Comparison of ENCODE assay signal across 9 cellular contexts in genomic region chr19:49513746-49514118, GRCh38. TPM values are rescaled to one million over a fixed set of nuclear protein-coding genes. Genes with fewer than 3 reads are reported as not detected.
DNase-seq lines count a peak whose midpoint lies in the region; ATAC-seq and TF ChIP-seq lines count a peak whose summit lies in the region.
"Had no signal": no experiment of that assay in that cellular context is flagged by ENCODE, and none has a peak within 500 bp of the region (broad histone marks: within the 10 kb centered on the region; RNA-seq: fewer than 3 reads in every experiment).

No MANE protein-coding gene starts in this region.

- ATAC-seq in GM18519 (IDR thresholded peaks at IDR 0.05; ENCODE audit: low FRiP score, unreplicated experiment) (no peak), GM19351 (IDR thresholded peaks at IDR 0.05; ENCODE audit: unreplicated experiment) (no peak)

- TF ChIP-seq CTCF in OCI-LY3 (IDR thresholded peaks at IDR 0.05; ENCODE audit: low read depth, low read length) (no peak), esophagus squamous epithelium (IDR thresholded peaks at IDR 0.05) (no peak), parathyroid adenoma (IDR thresholded peaks at IDR 0.05) (no peak)

- no peak for TF ChIP-seq POLR2A in esophagus squamous epithelium (IDR thresholded peaks at IDR 0.05)

- H3K27me3 ChIP-seq in OCI-LY3 (ENCODE audit: low read depth, low read length) (no peaks in the 10 kb centered on the region), esophagus squamous epithelium (no peaks in the 10 kb centered on the region), parathyroid adenoma (ENCODE audit: control insufficient read depth, insufficient read depth, low read length) (no peaks in the 10 kb centered on the region)
- H3K27me3 ChIP-seq: SJSA1 had no signal

- no peaks in the 10 kb centered on the region for H3K9me3 ChIP-seq in OCI-LY3 (ENCODE audit: insufficient read depth, low read length)
- H3K9me3 ChIP-seq in esophagus squamous epithelium = no peaks in the 10 kb centered on the region
- no peaks in the 10 kb centered on the region for H3K9me3 ChIP-seq in parathyroid adenoma (ENCODE audit: control insufficient read depth, low read length)
- H3K9me3 ChIP-seq: SJSA1 had no signal

- intact Hi-C loops in esophagus squamous epithelium (cut with DNase I) = no loop called here

- H4K20me1 ChIP-seq in OCI-LY3 (ENCODE audit: insufficient read depth, low read length) = no peaks in the 10 kb centered on the region

- no peaks in the 10 kb centered on the region for H3K79me2 ChIP-seq in OCI-LY3 (ENCODE audit: low read length)
- H3K79me2 ChIP-seq in parathyroid adenoma = no peaks in the 10 kb centered on the region

- peak overlapping the region; percentile 77 for H3K9ac ChIP-seq in OCI-LY3 (ENCODE audit: low read length)
- no peak overlapping the region for H3K9ac ChIP-seq in parathyroid adenoma

- H3K4me1 ChIP-seq in OCI-LY3 (ENCODE audit: low read length) = peaks cover 9% of the 10 kb centered on the region
- peaks cover 19 to 52% (median 20%) of the 10 kb centered on the region in 3 donors for H3K4me1 ChIP-seq in esophagus squamous epithelium
- H3K4me1 ChIP-seq in parathyroid adenoma = peaks cover 4% of the 10 kb centered on the region

- H3K4me3 ChIP-seq in OCI-LY3 (ENCODE audit: low read length) = peak overlapping the region; percentile 83
- H3K4me3 ChIP-seq in esophagus squamous epithelium = peak overlapping the region; percentile 59 to 79 (median 70)
- peak overlapping the region; percentile 71 for H3K4me3 ChIP-seq in parathyroid adenoma (ENCODE audit: low read depth, low read length)

- WGBS in esophagus squamous epithelium, 2 donors = 19 to 27% methylated on average over 4 to 5 of the region's 12 CpGs

- DNase-seq in D341Med (ENCODE audit: low spot score) = peak; percentile 42
- DNase-seq in esophagus squamous epithelium (lab: John Stamatoyannopoulos, UW) = no peak
- DNase-seq in NCI-H1930 (lab: John Stamatoyannopoulos, UW) = no peak
- no peak for DNase-seq in MV-4-11 (lab: John Stamatoyannopoulos, UW)

- H3K36me3 ChIP-seq in OCI-LY3 (replicated peaks; ENCODE audit: low read depth, low read length) = no peaks in the 10 kb centered on the region
- H3K36me3 ChIP-seq in esophagus squamous epithelium = peaks cover 0 to 13% (median 0%) of the 10 kb centered on the region in 3 donors
- H3K36me3 ChIP-seq in parathyroid adenoma (ENCODE audit: control insufficient read depth, insufficient read depth, low read length) = no peaks in the 10 kb centered on the region
- H3K36me3 ChIP-seq: SJSA1 had no signal

- H3K27ac ChIP-seq in OCI-LY3 (ENCODE audit: low read length) (no peak overlapping the region), esophagus squamous epithelium (peak overlapping the region in 3 of 4 donors; percentile 91 to 94 (median 92)), parathyroid adenoma (no peak overlapping the region)
- H3K27ac ChIP-seq: SJSA1 had no signal

- H2AFZ ChIP-seq in OCI-LY3 (ENCODE audit: low read depth, low read length) = no peak overlapping the region; the same call in 1 of the 2 replicates
- H2AFZ ChIP-seq in parathyroid adenoma = peak overlapping the region; percentile 87

- peak overlapping the region; percentile 83 for H3K4me2 ChIP-seq in OCI-LY3 (ENCODE audit: low read length)
- H3K4me2 ChIP-seq in parathyroid adenoma (ENCODE audit: low read length) = peak overlapping the region; percentile 84

RNA-seq across cellular contexts. Expression of gene FCGRT, which starts 1.3 kb away (rescaled TPM):
- 100 to 1,000 TPM in 1 of 4 donors, 10 to 100 TPM in 3; 18.0 to 129 (median 60.0) TPM for total RNA-seq in esophagus squamous epithelium

RNA-seq across cellular contexts. Expression of gene RCN3, which starts 14.1 kb away (rescaled TPM):
- total RNA-seq in esophagus squamous epithelium = 1 to 10 TPM; 1.0 to 7.2 (median 2.3) TPM

RNA-seq across cellular contexts. Expression of gene RPS11, which starts 17.5 kb away (rescaled TPM):
- 1,000 to 10,000 TPM; 2,317 to 5,784 (median 3,336) TPM for total RNA-seq in esophagus squamous epithelium

RNA-seq across cellular contexts. Expression of gene RPL13A, which starts 26.3 kb away (rescaled TPM):
- 1,000 to 10,000 TPM; 1,642 to 4,119 (median 2,165) TPM for total RNA-seq in esophagus squamous epithelium

RNA-seq across cellular contexts. Expression of gene FLT3LG, which starts 39.7 kb away (rescaled TPM):
- 1 to 10 TPM in 3 of 4 donors, under 1 TPM in 1; 0.75 to 4.2 (median 2.7) TPM for total RNA-seq in esophagus squamous epithelium

Comparison
In these comparisons a context has a peak if more than half of its experiments do, and no peak if none do; other contexts are left out.
1. H3K27ac ChIP-seq: peak in esophagus squamous epithelium (3 of 4); none in OCI-LY3 (single experiment) and parathyroid adenoma (single experiment).
2. Peak in every context shown above with its lines, with median percentiles within 50 percentile points of each other: H3K4me3 ChIP-seq.